ENCODE assay signal across 3 cellular contexts in the genomic region with DNA sequence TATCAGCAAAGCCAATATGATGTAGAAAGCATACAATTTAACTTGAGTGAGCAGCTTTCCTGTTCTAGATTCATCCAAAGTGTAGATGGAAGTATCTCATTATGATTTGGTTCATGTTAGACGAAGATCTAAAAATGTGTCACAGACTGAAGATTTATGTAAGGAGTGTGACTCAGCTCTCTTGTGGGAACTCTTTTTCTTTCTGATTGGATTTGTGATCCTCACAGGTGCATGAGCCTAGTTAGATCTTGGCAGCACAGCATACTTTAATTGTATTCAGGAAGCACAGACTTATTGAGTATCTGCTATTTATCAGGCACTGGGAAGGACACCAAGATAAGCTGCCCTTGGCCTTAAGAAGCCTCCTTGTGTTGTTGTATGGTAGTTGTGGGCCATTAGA.
TF ChIP-seq lines count a peak whose summit lies in the region.

No MANE protein-coding gene starts in this region.

TF ChIP-seq in SK-N-SH, 30 proteins besides CTCF, POLR2A, EP300 and RAD21 (continued from another document):
- TF ChIP-seq NFIC (IDR thresholded peaks at IDR 0.05; ENCODE audit: borderline replicate concordance) (peak; percentile 25; the same call in 1 of the 2 replicates), JUND (IDR thresholded peaks at IDR 0.05) (peak; percentile 57), FOSL2 (IDR thresholded peaks at IDR 0.05; ENCODE audit: borderline replicate concordance, low read depth) (peak; percentile 47; the same call in 1 of the 2 replicates), GABPA (IDR thresholded peaks at IDR 0.05; ENCODE audit: low read depth) (no peak), MEF2A (IDR thresholded peaks at IDR 0.05; ENCODE audit: borderline replicate concordance, low read depth) (no peak), POLR2AphosphoS5 (IDR thresholded peaks at IDR 0.05; ENCODE audit: low read depth, low read length) (no peak)
- TF ChIP-seq, protein P1, sequence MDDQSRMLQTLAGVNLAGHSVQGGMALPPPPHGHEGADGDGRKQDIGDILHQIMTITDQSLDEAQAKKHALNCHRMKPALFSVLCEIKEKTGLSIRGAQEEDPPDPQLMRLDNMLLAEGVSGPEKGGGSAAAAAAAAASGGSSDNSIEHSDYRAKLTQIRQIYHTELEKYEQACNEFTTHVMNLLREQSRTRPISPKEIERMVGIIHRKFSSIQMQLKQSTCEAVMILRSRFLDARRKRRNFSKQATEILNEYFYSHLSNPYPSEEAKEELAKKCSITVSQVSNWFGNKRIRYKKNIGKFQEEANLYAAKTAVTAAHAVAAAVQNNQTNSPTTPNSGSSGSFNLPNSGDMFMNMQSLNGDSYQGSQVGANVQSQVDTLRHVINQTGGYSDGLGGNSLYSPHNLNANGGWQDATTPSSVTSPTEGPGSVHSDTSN (IDR thresholded peaks at IDR 0.05): peak; percentile 70

TF ChIP-seq in SK-N-SH treated with all-trans-retinoic acid at 6 μM for 48 hours, 23 proteins besides CTCF, POLR2A, EP300 and RAD21 (continued from another document):
- TF ChIP-seq, protein P2, sequence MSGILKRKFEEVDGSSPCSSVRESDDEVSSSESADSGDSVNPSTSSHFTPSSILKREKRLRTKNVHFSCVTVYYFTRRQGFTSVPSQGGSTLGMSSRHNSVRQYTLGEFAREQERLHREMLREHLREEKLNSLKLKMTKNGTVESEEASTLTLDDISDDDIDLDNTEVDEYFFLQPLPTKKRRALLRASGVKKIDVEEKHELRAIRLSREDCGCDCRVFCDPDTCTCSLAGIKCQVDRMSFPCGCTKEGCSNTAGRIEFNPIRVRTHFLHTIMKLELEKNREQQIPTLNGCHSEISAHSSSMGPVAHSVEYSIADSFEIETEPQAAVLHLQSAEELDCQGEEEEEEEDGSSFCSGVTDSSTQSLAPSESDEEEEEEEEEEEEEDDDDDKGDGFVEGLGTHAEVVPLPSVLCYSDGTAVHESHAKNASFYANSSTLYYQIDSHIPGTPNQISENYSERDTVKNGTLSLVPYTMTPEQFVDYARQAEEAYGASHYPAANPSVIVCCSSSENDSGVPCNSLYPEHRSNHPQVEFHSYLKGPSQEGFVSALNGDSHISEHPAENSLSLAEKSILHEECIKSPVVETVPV (CRISPR knock-in tag; IDR thresholded peaks at IDR 0.05): no peak
- TF ChIP-seq PPARA (CRISPR knock-in tag; IDR thresholded peaks at IDR 0.05; ENCODE audit: borderline replicate concordance) (no peak), ARNTL (CRISPR knock-in tag; IDR thresholded peaks at IDR 0.05; ENCODE audit: borderline replicate concordance, low read depth) (no peak), ESRRG (CRISPR knock-in tag; IDR thresholded peaks at IDR 0.05) (no peak), TOX (CRISPR knock-in tag; IDR thresholded peaks at IDR 0.05; ENCODE audit: borderline replicate concordance) (no peak)

TF ChIP-seq in HepG2, 621 proteins besides CTCF, POLR2A, EP300 and RAD21:
- TF ChIP-seq, protein P3, sequence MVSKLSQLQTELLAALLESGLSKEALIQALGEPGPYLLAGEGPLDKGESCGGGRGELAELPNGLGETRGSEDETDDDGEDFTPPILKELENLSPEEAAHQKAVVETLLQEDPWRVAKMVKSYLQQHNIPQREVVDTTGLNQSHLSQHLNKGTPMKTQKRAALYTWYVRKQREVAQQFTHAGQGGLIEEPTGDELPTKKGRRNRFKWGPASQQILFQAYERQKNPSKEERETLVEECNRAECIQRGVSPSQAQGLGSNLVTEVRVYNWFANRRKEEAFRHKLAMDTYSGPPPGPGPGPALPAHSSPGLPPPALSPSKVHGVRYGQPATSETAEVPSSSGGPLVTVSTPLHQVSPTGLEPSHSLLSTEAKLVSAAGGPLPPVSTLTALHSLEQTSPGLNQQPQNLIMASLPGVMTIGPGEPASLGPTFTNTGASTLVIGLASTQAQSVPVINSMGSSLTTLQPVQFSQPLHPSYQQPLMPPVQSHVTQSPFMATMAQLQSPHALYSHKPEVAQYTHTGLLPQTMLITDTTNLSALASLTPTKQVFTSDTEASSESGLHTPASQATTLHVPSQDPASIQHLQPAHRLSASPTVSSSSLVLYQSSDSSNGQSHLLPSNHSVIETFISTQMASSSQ (IDR thresholded peaks at IDR 0.05; ENCODE audit: low read depth): no peak
- TF ChIP-seq, protein P3 (CRISPR knock-in tag; IDR thresholded peaks at IDR 0.05; ENCODE audit: borderline replicate concordance): no peak
- TF ChIP-seq, protein P4, sequence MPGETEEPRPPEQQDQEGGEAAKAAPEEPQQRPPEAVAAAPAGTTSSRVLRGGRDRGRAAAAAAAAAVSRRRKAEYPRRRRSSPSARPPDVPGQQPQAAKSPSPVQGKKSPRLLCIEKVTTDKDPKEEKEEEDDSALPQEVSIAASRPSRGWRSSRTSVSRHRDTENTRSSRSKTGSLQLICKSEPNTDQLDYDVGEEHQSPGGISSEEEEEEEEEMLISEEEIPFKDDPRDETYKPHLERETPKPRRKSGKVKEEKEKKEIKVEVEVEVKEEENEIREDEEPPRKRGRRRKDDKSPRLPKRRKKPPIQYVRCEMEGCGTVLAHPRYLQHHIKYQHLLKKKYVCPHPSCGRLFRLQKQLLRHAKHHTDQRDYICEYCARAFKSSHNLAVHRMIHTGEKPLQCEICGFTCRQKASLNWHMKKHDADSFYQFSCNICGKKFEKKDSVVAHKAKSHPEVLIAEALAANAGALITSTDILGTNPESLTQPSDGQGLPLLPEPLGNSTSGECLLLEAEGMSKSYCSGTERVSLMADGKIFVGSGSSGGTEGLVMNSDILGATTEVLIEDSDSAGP (CRISPR knock-in tag; IDR thresholded peaks at IDR 0.05; ENCODE audit: borderline replicate concordance): no peak
- no peak for TF ChIP-seq ZNF160 (CRISPR knock-in tag; IDR thresholded peaks at IDR 0.05)
- TF ChIP-seq ZNF44 (CRISPR knock-in tag; IDR thresholded peaks at IDR 0.05): no peak
- no peak for TF ChIP-seq ZNF674 (CRISPR knock-in tag; IDR thresholded peaks at IDR 0.05; ENCODE audit: low read depth)
- no peak for TF ChIP-seq ZNF614 (CRISPR knock-in tag; IDR thresholded peaks at IDR 0.05; ENCODE audit: borderline replicate concordance)
- no peak for TF ChIP-seq KDM4B (CRISPR knock-in tag; IDR thresholded peaks at IDR 0.05)
- TF ChIP-seq SRSF9 (IDR thresholded peaks at IDR 0.05; ENCODE audit: borderline replicate concordance, insufficient read depth, low read depth, low read length, poor library complexity, severe bottlenecking): no peak
- no peak for TF ChIP-seq ZNF773 (CRISPR knock-in tag; IDR thresholded peaks at IDR 0.05; ENCODE audit: borderline replicate concordance)
- no peak for TF ChIP-seq ZNF709 (CRISPR knock-in tag; IDR thresholded peaks at IDR 0.05)
- TF ChIP-seq LRRFIP1 (CRISPR knock-in tag; conservative IDR thresholded peaks at IDR 0.05): no peak
